30 cellular contexts compared by ENCODE assay signal in the genomic region with DNA sequence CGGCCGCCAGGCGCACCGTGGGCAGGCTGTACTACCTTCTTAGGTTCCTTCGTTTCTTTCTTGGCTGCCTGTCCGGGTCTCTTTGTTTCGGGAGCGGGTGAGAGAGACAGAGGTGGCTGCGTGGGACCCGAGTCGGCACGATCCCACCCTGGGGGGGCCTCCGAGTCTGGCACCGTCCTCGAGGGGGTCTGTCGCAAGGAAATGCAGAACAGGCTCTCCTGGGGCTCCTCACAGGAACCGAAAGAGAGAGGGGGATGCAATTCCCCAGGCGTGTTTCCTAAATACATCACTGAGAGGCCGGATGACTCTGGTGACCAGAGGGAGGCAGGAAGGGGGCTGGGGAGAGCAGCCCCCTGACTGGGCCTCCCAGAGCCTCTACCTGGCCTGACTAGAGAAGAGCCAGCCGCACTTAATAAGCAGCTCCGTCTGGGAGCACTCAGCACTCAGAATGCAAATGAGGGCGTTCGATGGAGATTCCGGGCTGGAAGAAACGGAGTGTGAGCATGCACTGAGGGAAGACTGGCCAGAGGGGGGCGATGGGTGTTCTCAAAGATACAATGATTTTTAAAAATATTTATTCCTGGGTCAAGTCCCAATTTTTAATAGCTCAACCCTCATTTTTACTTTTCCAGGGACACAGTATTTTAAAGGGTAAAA. TPM values are rescaled to one million over a fixed set of nuclear protein-coding genes. Genes with fewer than 3 reads are reported as not detected.
DNase-seq lines count a peak whose midpoint lies in the region; ATAC-seq and TF ChIP-seq lines count a peak whose summit lies in the region.
"Had no signal": no experiment of that assay in that cellular context is flagged by ENCODE, and none has a peak within 500 bp of the region (broad histone marks: within the 10 kb centered on the region; RNA-seq: fewer than 3 reads in every experiment).

No MANE protein-coding gene starts in this region.

- no peaks in the 10 kb centered on the region for H3K79me2 ChIP-seq in PC-3 (ENCODE audit: low read length)

- no peaks in the 10 kb centered on the region for H3K4me1 ChIP-seq in cardiac muscle cell (ENCODE audit: low read depth)
- H3K4me1 ChIP-seq in left ventricle myocardium inferior: no peaks in the 10 kb centered on the region
- H3K4me1 ChIP-seq in PC-3 (ENCODE audit: insufficient read depth, low read length): no peaks in the 10 kb centered on the region
- H3K4me1 ChIP-seq in foreskin keratinocyte: no peaks in the 10 kb centered on the region
- no peaks in the 10 kb centered on the region for H3K4me1 ChIP-seq in thoracic aorta (ENCODE audit: control insufficient read depth in 1 of 2, low read depth in 2 of 2)
- H3K4me1 ChIP-seq: gastroesophageal sphincter, HAP-1, neural progenitor cell, right lobe of liver, spleen, uterus had no signal

- H4K20me1 ChIP-seq in PC-3 (ENCODE audit: low read length): no peaks in the 10 kb centered on the region

- H3K9me2 ChIP-seq in PC-3 (replicated peaks; ENCODE audit: low read length): no peaks in the 10 kb centered on the region

- no peak for TF ChIP-seq CTCF in cardiac muscle cell (IDR thresholded peaks at IDR 0.05; ENCODE audit: low read depth, low read length)
- TF ChIP-seq CTCF in left ventricle myocardium inferior (IDR thresholded peaks at IDR 0.05; ENCODE audit: borderline replicate concordance): no peak
- TF ChIP-seq CTCF in PC-3 (conservative IDR thresholded peaks at IDR 0.05; ENCODE audit: low read depth, low read length): peak; percentile 27; the same call in 1 of the 2 replicates
- peak; percentile 19 for TF ChIP-seq CTCF in foreskin keratinocyte (conservative IDR thresholded peaks at IDR 0.05)
- no peak for TF ChIP-seq CTCF in thoracic aorta (IDR thresholded peaks at IDR 0.05)

- CTCF ChIA-PET in PC-3 (lab: Charles Lee): no interaction called here

- H3K27ac ChIP-seq in cardiac muscle cell: peak overlapping the region; percentile 43
- H3K27ac ChIP-seq in left ventricle myocardium inferior (replicated peaks): no peak overlapping the region
- no peak overlapping the region for H3K27ac ChIP-seq in PC-3 (ENCODE audit: low read length)
- no peak overlapping the region for H3K27ac ChIP-seq in foreskin keratinocyte
- no peak overlapping the region for H3K27ac ChIP-seq in thoracic aorta
- H3K27ac ChIP-seq: gastroesophageal sphincter, neural progenitor cell, right lobe of liver, spleen, uterus had no signal

- DNase-seq in cardiac muscle cell (ENCODE audit: low read depth in 1 of 2, low spot score in 1 of 2): peak in 1 of 2 donors; percentile 65
- DNase-seq in left ventricle myocardium inferior: no peak
- DNase-seq in PC-3: no peak
- no peak for DNase-seq in foreskin keratinocyte
- no peak for DNase-seq in thoracic aorta (ENCODE audit: low spot score)
- no peak for DNase-seq in central memory CD4-positive, alpha-beta T cell
- DNase-seq: activated CD4-positive, alpha-beta T cell treated with anti-CD3 and anti-CD28 coated beads, Interleukin-2, amount 50 U/mL, for 1 hour; activated CD8-positive, alpha-beta memory T cell treated with anti-CD3 and anti-CD28 coated beads, Interleukin-2, amount 10 ng/mL, durations not matched to agents 7 days and 5 days; activated T-cell treated with anti-CD3 and anti-CD28 coated beads, Interleukin-2, amount 50 U/mL, for 48 hours; DMS53; dorsolateral prefrontal cortex; hypothalamus; left colon; MM.1S; NCI-H1417; NCI-H2029; NCI-H524 treated with DMSO at 0.1 percent for 48 hours; posterior cingulate gyrus; right lobe of liver; SHP77; spleen; stimulated activated CD4-positive, alpha-beta T cell treated with anti-CD3 and anti-CD28 coated beads, Interleukin-2, amount 100 ng/mL, for 24 hours; uterus had no signal

- BruUV-seq in PC-3 (replicated peaks; lab: Mats Ljungman, UMichigan): no TSS peak

- H3K27me3 ChIP-seq in cardiac muscle cell (no peaks in the 10 kb centered on the region), left ventricle myocardium inferior (ENCODE audit: low read depth) (no peaks in the 10 kb centered on the region), PC-3 (ENCODE audit: low read length) (no peaks in the 10 kb centered on the region), foreskin keratinocyte (no peaks in the 10 kb centered on the region), thoracic aorta (replicated peaks; ENCODE audit: insufficient read depth) (no peaks in the 10 kb centered on the region)
- H3K27me3 ChIP-seq: dorsolateral prefrontal cortex, gastroesophageal sphincter, neural progenitor cell, right lobe of liver, spleen, uterus had no signal

- no peaks in the 10 kb centered on the region for H3F3A ChIP-seq in PC-3 (ENCODE audit: low read length, unreplicated experiment)

- H3K9ac ChIP-seq in PC-3 (ENCODE audit: low read length): no peak overlapping the region
- H3K9ac ChIP-seq: neural progenitor cell had no signal

- no peak for ATAC-seq in PC-3
- no peak for ATAC-seq in foreskin keratinocyte
- ATAC-seq in thoracic aorta (ENCODE audit: insufficient number of reproducible peaks, low FRiP score, low read depth): peak; percentile 21
- ATAC-seq in HG03097 (IDR thresholded peaks at IDR 0.05; ENCODE audit: low FRiP score, unreplicated experiment): no peak
- no peak for ATAC-seq in GM19351 (IDR thresholded peaks at IDR 0.05; ENCODE audit: unreplicated experiment)
- ATAC-seq: activated CD8-positive, alpha-beta memory T cell treated with anti-CD3 and anti-CD28 coated beads, Interleukin-2, amount 10 ng/mL, durations not matched to agents 7 days and 5 days; gastroesophageal sphincter; HepG2; left colon; Panc1; right lobe of liver had no signal

- intact Hi-C loops in left ventricle myocardium inferior (cut with micrococcal nuclease): no loop called here
- intact Hi-C loops in PC-3 (cut with micrococcal nuclease): no loop called here

- no peak overlapping the region for H3K4me2 ChIP-seq in PC-3 (ENCODE audit: low read length)
- H3K4me2 ChIP-seq: neural progenitor cell had no signal

- H3K9me3 ChIP-seq in cardiac muscle cell (ENCODE audit: low read depth): no peaks in the 10 kb centered on the region
- H3K9me3 ChIP-seq in left ventricle myocardium inferior (replicated peaks): no peaks in the 10 kb centered on the region
- H3K9me3 ChIP-seq in PC-3 (ENCODE audit: low read length): no peaks in the 10 kb centered on the region
- no peaks in the 10 kb centered on the region for H3K9me3 ChIP-seq in thoracic aorta
- H3K9me3 ChIP-seq: gastroesophageal sphincter, HAP-1, right lobe of liver, spleen, uterus had no signal

- H3K36me3 ChIP-seq in cardiac muscle cell: peaks cover 51% of the 10 kb centered on the region
- H3K36me3 ChIP-seq in left ventricle myocardium inferior: peaks cover 94% of the 10 kb centered on the region
- H3K36me3 ChIP-seq in PC-3 (ENCODE audit: low read depth, low read length): peaks cover 11% of the 10 kb centered on the region; the same call in 1 of the 2 replicates
- H3K36me3 ChIP-seq in thoracic aorta: peaks cover 83% of the 10 kb centered on the region
- H3K36me3 ChIP-seq: neural progenitor cell, uterus had no signal

- POLR2A ChIA-PET in PC-3 (lab: Charles Lee; ENCODE audit: unreplicated experiment): no interaction called here

- H2AFZ ChIP-seq in PC-3 (ENCODE audit: low read length): no peak overlapping the region
- H2AFZ ChIP-seq: neural progenitor cell had no signal

- H3K4me3 ChIP-seq in cardiac muscle cell: no peak overlapping the region
- no peak overlapping the region for H3K4me3 ChIP-seq in left ventricle myocardium inferior
- H3K4me3 ChIP-seq in PC-3 (ENCODE audit: low read length): no peak overlapping the region
- H3K4me3 ChIP-seq in thoracic aorta: no peak overlapping the region
- H3K4me3 ChIP-seq: dorsolateral prefrontal cortex, gastroesophageal sphincter, HAP-1, neural progenitor cell, right lobe of liver, spleen, uterus had no signal

RNA-seq across cellular contexts. Expression of a gene that starts 11.7 kb away (rescaled TPM):
- total RNA-seq in cardiac muscle cell (19.2 and 26.8 TPM in 2 replicates), left ventricle myocardium inferior (10.6 TPM), PC-3 (2014; rRNA removed) (10.7 and 12.2 TPM in 2 replicates), foreskin keratinocyte (11.5 and 12.6 TPM in 2 replicates), thoracic aorta (10 to 100 TPM; 11.9 to 12.5 TPM)
- polyA plus RNA-seq in cardiac muscle cell (14.9 and 19.5 TPM in 2 replicates), foreskin keratinocyte (10.1 and 10.3 TPM in 2 replicates)

RNA-seq across cellular contexts. Expression of a gene that starts 31.5 kb away (rescaled TPM):
- total RNA-seq in cardiac muscle cell: 33.5 and 39.5 TPM in 2 replicates
- 32.3 and 35.8 TPM in 2 replicates for polyA plus RNA-seq in cardiac muscle cell
- total RNA-seq in left ventricle myocardium inferior: 23.4 TPM
- 28.3 and 33.5 TPM in 2 replicates for total RNA-seq in PC-3 (2014; rRNA removed)
- total RNA-seq in foreskin keratinocyte: 61.8 and 68.9 TPM in 2 replicates
- polyA plus RNA-seq in foreskin keratinocyte: 45.8 and 47.7 TPM in 2 replicates
- total RNA-seq in thoracic aorta: 10 to 100 TPM; 59.0 to 72.8 TPM

RNA-seq across cellular contexts. Expression of a gene that starts 40.9 kb away (rescaled TPM):
- 73.5 and 74.5 TPM in 2 replicates for total RNA-seq in cardiac muscle cell
- 128 and 146 TPM in 2 replicates for polyA plus RNA-seq in cardiac muscle cell
- total RNA-seq in left ventricle myocardium inferior: 80.9 TPM
- total RNA-seq in PC-3 (2014; rRNA removed): 44.3 and 54.9 TPM in 2 replicates
- total RNA-seq in foreskin keratinocyte: 52.0 and 56.7 TPM in 2 replicates
- 58.2 and 60.8 TPM in 2 replicates for polyA plus RNA-seq in foreskin keratinocyte
- total RNA-seq in thoracic aorta: 10 to 100 TPM; 28.7 to 43.0 TPM

RNA-seq across cellular contexts. Expression of a gene that starts 40.9 kb away (rescaled TPM):
- total RNA-seq in cardiac muscle cell: 25.6 and 38.3 TPM in 2 replicates
- 25.5 and 30.2 TPM in 2 replicates for polyA plus RNA-seq in cardiac muscle cell
- 20.1 TPM for total RNA-seq in left ventricle myocardium inferior
- 32.3 and 38.3 TPM in 2 replicates for total RNA-seq in PC-3 (2014; rRNA removed)
- total RNA-seq in foreskin keratinocyte: 45.3 and 57.1 TPM in 2 replicates
- polyA plus RNA-seq in foreskin keratinocyte: 42.3 and 54.1 TPM in 2 replicates
- 10 to 100 TPM; 25.3 to 43.1 TPM for total RNA-seq in thoracic aorta

RNA-seq across cellular contexts. Expression of a gene that starts 51.4 kb away (rescaled TPM):
- total RNA-seq in cardiac muscle cell: 9.6 and 12.7 TPM in 2 replicates
- polyA plus RNA-seq in cardiac muscle cell: 7.7 and 8.7 TPM in 2 replicates
- 5.2 TPM for total RNA-seq in left ventricle myocardium inferior
- 7.5 and 7.8 TPM in 2 replicates for total RNA-seq in PC-3 (2014; rRNA removed)
- 8.5 and 9.6 TPM in 2 replicates for total RNA-seq in foreskin keratinocyte
- polyA plus RNA-seq in foreskin keratinocyte: 5.8 and 6.5 TPM in 2 replicates
- total RNA-seq in thoracic aorta: 1 to 10 TPM; 8.0 to 8.5 TPM

Comparison
In these comparisons a context has a peak if more than half of its experiments do, and no peak if none do; other contexts are left out.
1. CTCF ChIP-seq: peak in PC-3 (single experiment) and foreskin keratinocyte (single experiment); none in cardiac muscle cell (single experiment), left ventricle myocardium inferior (single experiment) and thoracic aorta (single experiment).